ENCODE assay signal across 26 cellular contexts in the genomic region with DNA sequence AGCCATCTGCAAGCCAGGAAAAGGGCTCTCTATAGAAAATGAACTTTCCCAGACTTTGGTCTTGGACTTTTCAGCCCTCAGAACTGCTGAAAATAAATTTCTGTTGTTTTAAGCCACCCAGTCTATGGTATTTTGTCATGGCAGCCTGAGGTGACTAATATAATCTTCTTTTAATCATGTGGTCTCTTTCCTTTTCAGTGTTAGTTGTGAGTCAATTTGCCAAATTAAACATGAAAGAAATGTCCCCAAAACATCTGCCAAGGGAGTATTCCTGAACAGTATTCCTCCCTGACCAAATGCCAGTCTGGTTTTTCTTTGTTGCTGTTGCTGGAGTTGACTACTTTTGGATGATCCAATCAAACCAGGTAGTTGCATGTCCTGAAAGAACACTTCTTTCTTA. TPM values are rescaled to one million over a fixed set of nuclear protein-coding genes. Genes with fewer than 3 reads are reported as not detected.
DNase-seq lines count a peak whose midpoint lies in the region; ATAC-seq and TF ChIP-seq lines count a peak whose summit lies in the region.
"Had no signal": no experiment of that assay in that cellular context is flagged by ENCODE, and none has a peak within 500 bp of the region (broad histone marks: within the 10 kb centered on the region; RNA-seq: fewer than 3 reads in every experiment).

No MANE protein-coding gene starts in this region.

- no peak for TF ChIP-seq CTCF in fibroblast of the aortic adventitia (IDR thresholded peaks at IDR 0.05; ENCODE audit: insufficient read depth, low read length)

- H3K36me3 Mint-ChIP-seq in natural killer cell treated with Interleukin-12 subunit alpha and Interleukin-12 subunit beta and Interleukin-15 and Interleukin-18, amount 100 ng/mL, for 72 hours: no peaks in the 10 kb centered on the region

- H3K27me3 Mint-ChIP-seq in natural killer cell treated with Interleukin-12 subunit alpha and Interleukin-12 subunit beta and Interleukin-15 and Interleukin-18, amount 100 ng/mL, for 72 hours: peaks cover 30 to 37% of the 10 kb centered on the region in 2 donors

- no peak overlapping the region for H3K27ac Mint-ChIP-seq in natural killer cell treated with Interleukin-12 subunit alpha and Interleukin-12 subunit beta and Interleukin-15 and Interleukin-18, amount 100 ng/mL, for 72 hours
- H3K27ac Mint-ChIP-seq: B cell; CD8-positive, alpha-beta T cell; GM23338; HFFc6 had no signal

- H3K4me3 Mint-ChIP-seq in natural killer cell treated with Interleukin-12 subunit alpha and Interleukin-12 subunit beta and Interleukin-15 and Interleukin-18, amount 100 ng/mL, for 72 hours: no peak overlapping the region
- H3K4me3 Mint-ChIP-seq: B cell; CD8-positive, alpha-beta T cell; GM23338; HFFc6 had no signal

- no peak overlapping the region for H3K4me3 ChIP-seq in fibroblast of the aortic adventitia (ENCODE audit: low read depth, low read length)
- H3K4me3 ChIP-seq: GM23338, HAP-1, K562, PC-9, SJSA1 had no signal

- peaks cover 12 to 14% of the 10 kb centered on the region in 2 donors for H3K4me1 Mint-ChIP-seq in natural killer cell treated with Interleukin-12 subunit alpha and Interleukin-12 subunit beta and Interleukin-15 and Interleukin-18, amount 100 ng/mL, for 72 hours (ENCODE audit: low read depth in 2 of 2)

- DNase-seq in ELR (ENCODE audit: low read depth): peak; percentile 10
- peak; percentile 46 for DNase-seq in M059J (ENCODE audit: low read depth)
- DNase-seq in astrocyte of the hippocampus (ENCODE audit: low read depth, low spot score): peak; percentile 52
- peak; percentile 34 for DNase-seq in fibroblast of the aortic adventitia (ENCODE audit: low read depth)
- no peak for DNase-seq in NCI-H146 treated with DMSO at 0.1 percent for 48 hours (lab: John Stamatoyannopoulos, UW; ENCODE audit: unreplicated experiment)
- no peak for DNase-seq in natural killer cell treated with Interleukin-12 subunit alpha and Interleukin-12 subunit beta and Interleukin-15 and Interleukin-18, amount 100 ng/mL, for 72 hours (ENCODE audit: low spot score)
- DNase-seq: CD8-positive, alpha-beta T cell; DMS 273 treated with DMSO at 0.1 percent for 48 hours; DMS79; HFFc6; NCI-H1092; NCI-H1417 treated with DMSO at 0.1 percent for 48 hours; NCI-H1930; NCI-H2107; NCI-H524; NCI-H748 treated with DMSO at 0.1 percent for 48 hours; PC-9; Right ventricle myocardium superior; RPMI8226; T-helper 1 cell had no signal

- no peak for ATAC-seq in GM19463 (IDR thresholded peaks at IDR 0.05; ENCODE audit: unreplicated experiment)
- no peak for ATAC-seq in natural killer cell treated with Interleukin-12 subunit alpha and Interleukin-12 subunit beta and Interleukin-15 and Interleukin-18, amount 100 ng/mL, for 72 hours
- ATAC-seq: CD8-positive, alpha-beta T cell; GM23338; K562 had no signal

- no peaks in the 10 kb centered on the region for H3K9me3 Mint-ChIP-seq in natural killer cell treated with Interleukin-12 subunit alpha and Interleukin-12 subunit beta and Interleukin-15 and Interleukin-18, amount 100 ng/mL, for 72 hours
- H3K9me3 Mint-ChIP-seq: CD8-positive, alpha-beta T cell; GM23338; HFFc6 had no signal

RNA-seq across cellular contexts. Expression of a gene that starts 4.7 kb away (rescaled TPM):
- total RNA-seq in M059J (2014; rRNA removed; shearing (Covaris generic)): 4.0 and 8.6 TPM in 2 replicates
- total RNA-seq in fibroblast of the aortic adventitia (ENCODE audit: low replicate concordance): 24.0 and 28.1 TPM in 2 replicates
- total RNA-seq in natural killer cell treated with Interleukin-12 subunit alpha and Interleukin-12 subunit beta and Interleukin-15 and Interleukin-18, amount 100 ng/mL, for 72 hours: 10 to 100 TPM; 23.1 to 37.6 TPM

RNA-seq across cellular contexts. Expression of a gene that starts 20.5 kb away (rescaled TPM):
- total RNA-seq in M059J (2014; rRNA removed; shearing (Covaris generic)): 1.9 and 4.6 TPM in 2 replicates
- total RNA-seq in fibroblast of the aortic adventitia (ENCODE audit: low replicate concordance): 58.6 and 62.4 TPM in 2 replicates
- total RNA-seq in natural killer cell treated with Interleukin-12 subunit alpha and Interleukin-12 subunit beta and Interleukin-15 and Interleukin-18, amount 100 ng/mL, for 72 hours: 1 to 10 TPM in 1 of 2 donors, under 1 TPM in 1; 0.45 to 3.8 TPM

Comparison
In these comparisons a context has a peak if more than half of its experiments do, and no peak if none do; other contexts are left out.
1. DNase-seq: peak in ELR (single experiment), M059J (single experiment), astrocyte of the hippocampus (single experiment) and fibroblast of the aortic adventitia (single experiment); none in NCI-H146 treated with DMSO at 0.1 percent for 48 hours (single experiment) and natural killer cell treated with Interleukin-12 subunit alpha and Interleukin-12 subunit beta and Interleukin-15 and Interleukin-18, amount 100 ng/mL, for 72 hours (single experiment).
2. RNA of a gene that starts 20.5 kb away (total RNA-seq): 58.6 to 62.4 TPM in fibroblast of the aortic adventitia; 1.9 to 4.6 TPM in M059J and 0.45 to 3.8 TPM in natural killer cell treated with Interleukin-12 subunit alpha and Interleukin-12 subunit beta and Interleukin-15 and Interleukin-18, amount 100 ng/mL, for 72 hours; every median in the first group is over 10 times any median in the second.